In genomic region chr12:111330800-111331752, GRCh38 we compare ENCODE assay signal across 8 cellular contexts. TPM values are rescaled to one million over a fixed set of nuclear protein-coding genes. Genes with fewer than 3 reads are reported as not detected.
A peak's percentile ranks its signal among the peaks of the same experiment; 100 is the strongest.
DNase-seq lines count a peak whose midpoint lies in the region; ATAC-seq and TF ChIP-seq lines count a peak whose summit lies in the region.

No MANE protein-coding gene starts in this region.

- no peaks in the 10 kb centered on the region for H3K36me3 Mint-ChIP-seq in CD14-positive monocyte
- H3K36me3 Mint-ChIP-seq in dendritic cell treated with granulocyte-macrophage colony-stimulating factor and Interleukin-4, amounts not matched to agents 40 ng/mL and 50 ng/mL, for 4 days (ENCODE audit: low read depth), result no peaks in the 10 kb centered on the region

- H2AFZ ChIP-seq in GM23248, result no peak overlapping the region

- intact Hi-C loops in CD14-positive monocyte (cut with micrococcal nuclease) (loop anchor here (5.0 kb wide), 1 partner anchor 121 kb away; no protein-coding TSS in a partner anchor), mucosa of descending colon (cut with DNase I, micrococcal nuclease) (no loop called here)
- intact Hi-C loops in dendritic cell treated with granulocyte-macrophage colony-stimulating factor and Interleukin-4, amounts not matched to agents 40 ng/mL and 50 ng/mL, for 4 days (cut with micrococcal nuclease), result loop anchor here (1.0 to 5.0 kb wide), 3 partner anchors 66 to 200 kb away; no protein-coding TSS in a partner anchor

- H3K27me3 Mint-ChIP-seq in CD14-positive monocyte (ENCODE audit: low read depth in 3 of 3), result peaks cover 2 to 7% (median 4%) of the 10 kb centered on the region in 3 donors
- peaks cover 9% of the 10 kb centered on the region for H3K27me3 Mint-ChIP-seq in dendritic cell treated with granulocyte-macrophage colony-stimulating factor and Interleukin-4, amounts not matched to agents 40 ng/mL and 50 ng/mL, for 4 days

- peaks cover 0 to 2% (median 0%) of the 10 kb centered on the region in 7 donors for H3K9me3 Mint-ChIP-seq in CD14-positive monocyte
- no peaks in the 10 kb centered on the region for H3K9me3 Mint-ChIP-seq in dendritic cell treated with granulocyte-macrophage colony-stimulating factor and Interleukin-4, amounts not matched to agents 40 ng/mL and 50 ng/mL, for 4 days

- no peaks in the 10 kb centered on the region for H4K20me1 ChIP-seq in GM23248 (ENCODE audit: insufficient read depth)

- H3K9ac ChIP-seq in GM23248, result no peak overlapping the region
- no peak overlapping the region for H3K9ac ChIP-seq in NT2/D1 (ENCODE audit: insufficient read length, low read depth)

- peaks cover 7% of the 10 kb centered on the region; the same call in 1 of the 2 replicates for H3F3A ChIP-seq in GM23248 (ENCODE audit: insufficient read depth)

- 40% methylated on average over 8 of the region's 8 CpGs for WGBS in GM23248 (ENCODE audit: low coverage in 1 of 2, low lambda C conversion rate in 2 of 2, missing lambda C conversion rate in 2 of 2), 2 experiments

- peak overlapping the region in 1 of 7 donors; percentile 46 for H3K27ac Mint-ChIP-seq in CD14-positive monocyte
- H3K27ac Mint-ChIP-seq in dendritic cell treated with granulocyte-macrophage colony-stimulating factor and Interleukin-4, amounts not matched to agents 40 ng/mL and 50 ng/mL, for 4 days, result peak overlapping the region; percentile 67

- in situ Hi-C loops in GM23248 (cut with MboI), result no loop called here

- peaks cover 3% of the 10 kb centered on the region for H3K4me1 Mint-ChIP-seq in CD14-positive monocyte
- peaks cover 7% of the 10 kb centered on the region for H3K4me1 Mint-ChIP-seq in dendritic cell treated with granulocyte-macrophage colony-stimulating factor and Interleukin-4, amounts not matched to agents 40 ng/mL and 50 ng/mL, for 4 days (ENCODE audit: low read depth)

- H3K9me2 ChIP-seq in GM23248 (ENCODE audit: insufficient read depth), result no peaks in the 10 kb centered on the region

- no peak for DNase-seq in CD14-positive monocyte (ENCODE audit: low spot score)
- DNase-seq in GM23248, result peak; percentile 79
- DNase-seq in NT2/D1 (ENCODE audit: low read depth, low spot score), result peak; percentile 40
- DNase-seq in mucosa of descending colon, result peak in 1 of 3 donors; percentile 8
- no peak for DNase-seq in omental fat pad (ENCODE audit: low spot score)
- no peak for DNase-seq in coronary artery (ENCODE audit: low spot score)

- no peak overlapping the region for H3K27ac ChIP-seq in GM23248
- no peak overlapping the region for H3K27ac ChIP-seq in coronary artery

- H3K9me3 ChIP-seq in GM23248 (ENCODE audit: low read depth) (no peaks in the 10 kb centered on the region), NT2/D1 (ENCODE audit: insufficient read depth, low read length) (no peaks in the 10 kb centered on the region; the same call in 1 of the 2 replicates), mucosa of descending colon (no peaks in the 10 kb centered on the region)

- H3K4me3 ChIP-seq in GM23248 (no peak overlapping the region), NT2/D1 (ENCODE audit: insufficient read length, low read depth) (no peak overlapping the region), mucosa of descending colon (no peak overlapping the region), coronary artery (no peak overlapping the region)

- peak; percentile 64 for ATAC-seq in mucosa of descending colon
- ATAC-seq in omental fat pad (ENCODE audit: low FRiP score), result no peak
- ATAC-seq in HG03025 (IDR thresholded peaks at IDR 0.05; ENCODE audit: low FRiP score, unreplicated experiment), result no peak

- H3K4me3 Mint-ChIP-seq in CD14-positive monocyte, result no peak overlapping the region
- H3K4me3 Mint-ChIP-seq in dendritic cell treated with granulocyte-macrophage colony-stimulating factor and Interleukin-4, amounts not matched to agents 40 ng/mL and 50 ng/mL, for 4 days, result no peak overlapping the region

- H3K27me3 ChIP-seq in GM23248 (replicated peaks; ENCODE audit: insufficient read depth), result no peaks in the 10 kb centered on the region
- H3K27me3 ChIP-seq in NT2/D1 (ENCODE audit: insufficient read depth, insufficient read length), result no peaks in the 10 kb centered on the region

- H3K4me1 ChIP-seq in GM23248 (ENCODE audit: insufficient read depth) (no peaks in the 10 kb centered on the region), NT2/D1 (ENCODE audit: insufficient read depth, insufficient read length) (peaks cover 6% of the 10 kb centered on the region), mucosa of descending colon (ENCODE audit: low read depth) (no peaks in the 10 kb centered on the region)

- no peaks in the 10 kb centered on the region for H3K79me2 ChIP-seq in GM23248 (ENCODE audit: insufficient read depth)

- no peak overlapping the region for H3K4me2 ChIP-seq in GM23248 (ENCODE audit: unreplicated experiment)

- H3K36me3 ChIP-seq in GM23248 (ENCODE audit: low read depth) (no peaks in the 10 kb centered on the region), NT2/D1 (ENCODE audit: insufficient read depth, insufficient read length, low read length) (no peaks in the 10 kb centered on the region), mucosa of descending colon (ENCODE audit: low read depth) (no peaks in the 10 kb centered on the region)

- TF ChIP-seq CTCF in CD14-positive monocyte (IDR thresholded peaks at IDR 0.05) (peak; percentile 69), mucosa of descending colon (IDR thresholded peaks at IDR 0.05) (no peak), omental fat pad (IDR thresholded peaks at IDR 0.05) (no peak), coronary artery (IDR thresholded peaks at IDR 0.05) (no peak)

RNA-seq across cellular contexts. Expression of gene PHETA1, which starts 37.8 kb away (rescaled TPM):
- polyA plus RNA-seq in CD14-positive monocyte, result 1 to 10 TPM; 3.4 to 4.9 TPM
- total RNA-seq in GM23248 (2014; rRNA removed; shearing (Covaris generic)), result 4.8 and 12.9 TPM in 2 replicates
- 6.6 and 7.9 TPM in 2 replicates for polyA plus RNA-seq in GM23248 (2016; fragmentation: Nextera tagmentation; extraction: Ambion mirVana)
- total RNA-seq in mucosa of descending colon, result 10 to 100 TPM; 21.4 to 39.8 (median 23.4) TPM
- 10 to 100 TPM in 1 of 4 donors, 1 to 10 TPM in 3; 5.5 to 14.6 (median 8.9) TPM for total RNA-seq in omental fat pad

Comparison
In these comparisons a context has a peak if more than half of its experiments do, and no peak if none do; other contexts are left out.
1. DNase-seq: peak in GM23248 (single experiment) and NT2/D1 (single experiment); none in CD14-positive monocyte (single experiment), omental fat pad (single experiment) and coronary artery (single experiment).
2. intact Hi-C loops: an anchor here in CD14-positive monocyte (5.0 kb wide) and dendritic cell treated with granulocyte-macrophage colony-stimulating factor and Interleukin-4, amounts not matched to agents 40 ng/mL and 50 ng/mL, for 4 days (1.0 to 5.0 kb wide); none called in mucosa of descending colon.